23 cellular contexts compared by ENCODE assay signal in the genomic region with DNA sequence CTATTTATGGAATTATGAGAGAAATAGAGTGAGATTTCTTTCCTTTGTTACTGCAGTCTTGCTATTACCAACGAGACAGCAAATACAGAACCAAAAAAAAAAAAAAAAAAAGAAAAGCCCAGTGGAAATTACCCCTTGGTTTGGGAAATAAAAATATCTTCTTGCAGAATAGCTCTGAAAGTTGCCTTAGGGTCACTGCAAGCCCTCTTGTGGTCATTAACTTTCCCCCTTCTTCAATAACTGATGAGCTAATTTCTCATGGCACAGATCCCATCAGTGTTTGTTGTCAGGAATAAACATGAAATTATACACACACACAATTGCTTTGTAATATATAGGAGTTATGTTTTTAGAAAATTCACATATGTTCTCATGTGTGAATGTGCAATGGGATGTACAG.
DNase-seq lines count a peak whose midpoint lies in the region; ATAC-seq, FAIRE-seq and TF ChIP-seq lines count a peak whose summit lies in the region.
"Had no signal": no experiment of that assay in that cellular context is flagged by ENCODE, and none has a peak within 500 bp of the region (broad histone marks: within the 10 kb centered on the region; RNA-seq: fewer than 3 reads in every experiment).

No MANE protein-coding gene starts in this region.

- H3K36me3 Mint-ChIP-seq in type B pancreatic cell, result no peaks in the 10 kb centered on the region
- no peaks in the 10 kb centered on the region for H3K36me3 Mint-ChIP-seq in effector memory CD8-positive, alpha-beta T cell (ENCODE audit: insufficient read depth)
- H3K36me3 Mint-ChIP-seq: CD4-positive, CD25-positive, alpha-beta regulatory T cell; CD8-positive, alpha-beta T cell had no signal

- no peak overlapping the region for H2AFZ ChIP-seq in GM12878 (ENCODE audit: control insufficient read depth, low read depth, low read length)
- H2AFZ ChIP-seq: GM23338 had no signal

- no peaks in the 10 kb centered on the region for H3K36me3 ChIP-seq in GM12878 (ENCODE audit: control insufficient read depth in 2 of 2, insufficient read depth in 2 of 2, low read length in 1 of 2)
- H3K36me3 ChIP-seq in prostate gland, result no peaks in the 10 kb centered on the region
- H3K36me3 ChIP-seq: BE2C, HAP-1 had no signal

- RAD21 ChIA-PET in GM12878 (lab: Charles Lee; ENCODE audit: unreplicated experiment), result interaction anchor here (0.6 to 0.7 kb wide), 4 partner anchors 14 to 617 kb away, joined by 3 to 4 read pairs (median 3); no protein-coding TSS in a partner anchor

- no peak for FAIRE-seq in GM12878 (lab: Jason Lieb, UNC)
- FAIRE-seq: A549 had no signal

- H3K79me2 ChIP-seq in GM12878 (ENCODE audit: control insufficient read depth, insufficient read depth, low read length), result no peaks in the 10 kb centered on the region

- TF ChIP-seq POLR2A in GM12878 (IDR thresholded peaks at IDR 0.05; ENCODE audit: low read depth, low read length), result no peak
- TF ChIP-seq POLR2A in prostate gland (IDR thresholded peaks at IDR 0.05), result no peak

- peaks cover 10% of the 10 kb centered on the region for H3K4me1 Mint-ChIP-seq in type B pancreatic cell (ENCODE audit: unreplicated experiment)
- no peaks in the 10 kb centered on the region for H3K4me1 Mint-ChIP-seq in effector memory CD8-positive, alpha-beta T cell (ENCODE audit: low read depth in 2 of 2)
- H3K4me1 Mint-ChIP-seq: CD4-positive, CD25-positive, alpha-beta regulatory T cell had no signal

- no peak overlapping the region for H3K27ac ChIP-seq in C4-2B
- no peak overlapping the region for H3K27ac ChIP-seq in GM12878 (ENCODE audit: control insufficient read depth, insufficient read depth)
- no peak overlapping the region for H3K27ac ChIP-seq in prostate gland
- H3K27ac ChIP-seq: A549 had no signal

- intact Hi-C loops in GM12878 (cut with micrococcal nuclease; ENCODE audit: unreplicated experiment) (no loop called here), prostate gland (cut with DNase I) (no loop called here)

- H3K4me3 ChIP-seq in GM12878, result no peak overlapping the region
- H3K4me3 ChIP-seq in prostate gland, result no peak overlapping the region
- H3K4me3 ChIP-seq: A549, GM23338, HAP-1 had no signal

- DNase-seq in GM12878 (ENCODE audit: low read depth, low spot score) (no peak), type B pancreatic cell (ENCODE audit: extremely low spot score, unreplicated experiment) (no peak), prostate gland (ENCODE audit: low spot score) (no peak), LoVo (ENCODE audit: low spot score) (no peak)
- DNase-seq in effector memory CD8-positive, alpha-beta T cell, result no peak
- DNase-seq: 8988T; ACHN; AML-193; BE2C; C1 segment of cervical spinal cord; Calu3; CD4-positive, CD25-positive, alpha-beta regulatory T cell; CD8-positive, alpha-beta T cell; COR-L47; DMS53; DMS79 treated with DMSO at 0.1 percent for 48 hours; GF-D8; HFFc6 had no signal

- no peak overlapping the region for H3K4me2 ChIP-seq in GM12878 (ENCODE audit: control insufficient read depth, insufficient read depth)
- H3K4me2 ChIP-seq: A549, GM23338 had no signal

- H3K4me3 Mint-ChIP-seq in type B pancreatic cell, result no peak overlapping the region
- H3K4me3 Mint-ChIP-seq in effector memory CD8-positive, alpha-beta T cell, result no peak overlapping the region
- H3K4me3 Mint-ChIP-seq: CD4-positive, CD25-positive, alpha-beta regulatory T cell; CD8-positive, alpha-beta T cell; GM23338; HFFc6 had no signal

- H3K27me3 ChIP-seq in GM12878 (replicated peaks in 1 of 2; ENCODE audit: control insufficient read depth in 2 of 2, insufficient read depth in 2 of 2, low read length in 1 of 2), result no peaks in the 10 kb centered on the region
- no peaks in the 10 kb centered on the region for H3K27me3 ChIP-seq in prostate gland (replicated peaks; ENCODE audit: insufficient read depth)
- H3K27me3 ChIP-seq: BE2C had no signal

- H3K9ac ChIP-seq in GM12878 (ENCODE audit: control insufficient read depth, insufficient read depth, low read length), result no peak overlapping the region

- no peak for TF ChIP-seq RAD21 in GM12878 (IDR thresholded peaks at IDR 0.05; ENCODE audit: insufficient read depth, low read depth, low read length)

- H3K9me3 ChIP-seq in GM12878 (replicated peaks; ENCODE audit: control insufficient read depth, insufficient read depth, low read length) (no peaks in the 10 kb centered on the region), prostate gland (no peaks in the 10 kb centered on the region)
- H3K9me3 ChIP-seq: A549, BE2C, HAP-1 had no signal

- POLR2A ChIA-PET in GM12878 (lab: Charles Lee), result interaction anchor here (0.5 to 0.7 kb wide), 3 partner anchors 23 to 156 kb away, joined by 3 to 6 read pairs (median 5); no protein-coding TSS in a partner anchor

- peaks cover 2% of the 10 kb centered on the region for H3K27me3 Mint-ChIP-seq in type B pancreatic cell
- no peaks in the 10 kb centered on the region for H3K27me3 Mint-ChIP-seq in effector memory CD8-positive, alpha-beta T cell
- H3K27me3 Mint-ChIP-seq: CD4-positive, CD25-positive, alpha-beta regulatory T cell had no signal

- TF ChIP-seq EP300 in GM12878 (IDR thresholded peaks at IDR 0.05; ENCODE audit: borderline replicate concordance in 1 of 2, control insufficient read depth in 1 of 2, low read depth in 2 of 2, low read length in 2 of 2), result no peak

- SMC1A ChIA-PET in GM12878 (lab: Charles Lee; ENCODE audit: uncharacterized antibody, unreplicated experiment), result interaction anchor here (0.6 to 1.9 kb wide), 13 partner anchors 10 to 323 kb away, joined by 3 to 7 read pairs (median 4); no protein-coding TSS in a partner anchor

- TF ChIP-seq CTCF in C4-2B (conservative IDR thresholded peaks at IDR 0.05) (peak; percentile 6; the same call in 1 of the 2 replicates), GM12878 (IDR thresholded peaks at IDR 0.05 in 2 of 3, conservative IDR thresholded peaks at IDR 0.05 in 1 of 3; ENCODE audit: control insufficient read depth in 2 of 3, extremely low read depth in 1 of 3, insufficient read depth in 1 of 3, low read depth in 3 of 3, low read length in 3 of 3) (no peak), type B pancreatic cell (conservative IDR thresholded peaks at IDR 0.05) (peak; percentile 30), prostate gland (IDR thresholded peaks at IDR 0.05) (no peak)

- no peaks in the 10 kb centered on the region for H4K20me1 ChIP-seq in GM12878 (ENCODE audit: control insufficient read depth, insufficient read depth)

- no peaks in the 10 kb centered on the region for H3K9me3 Mint-ChIP-seq in type B pancreatic cell
- H3K9me3 Mint-ChIP-seq in effector memory CD8-positive, alpha-beta T cell, result peaks cover 7 to 8% of the 10 kb centered on the region in 2 donors
- H3K9me3 Mint-ChIP-seq: GM23338 had no signal

- in situ Hi-C loops in GM12878 (cut with MboI), result no loop called here

- no TSS peak for BruUV-seq in GM12878 (replicated peaks; lab: Mats Ljungman, UMichigan)

- ATAC-seq in GM18907 (IDR thresholded peaks at IDR 0.05; ENCODE audit: unreplicated experiment) (peak; percentile 42), GM12878 (peak; percentile 54)
- ATAC-seq in effector memory CD8-positive, alpha-beta T cell (replicated peaks), result no peak
- ATAC-seq: A549; CD8-positive, alpha-beta T cell; GM23338 had no signal

- H3K4me1 ChIP-seq in GM12878 (ENCODE audit: control insufficient read depth, insufficient read depth, low read length) (no peaks in the 10 kb centered on the region), prostate gland (replicated peaks) (no peaks in the 10 kb centered on the region)
- H3K4me1 ChIP-seq: A549, BE2C had no signal

- H3K27ac Mint-ChIP-seq in type B pancreatic cell, result no peak overlapping the region
- H3K27ac Mint-ChIP-seq in effector memory CD8-positive, alpha-beta T cell, result no peak overlapping the region
- H3K27ac Mint-ChIP-seq: CD4-positive, CD25-positive, alpha-beta regulatory T cell; CD8-positive, alpha-beta T cell; GM23338; HFFc6 had no signal

- CTCF ChIA-PET in GM12878 (lab: Yijun Ruan, JAX), result interaction anchor here (0.9 to 1.2 kb wide), 4 partner anchors 9 to 117 kb away, joined by 3 to 6 read pairs (median 4); no protein-coding TSS in a partner anchor

- WGBS in GM12878 (ENCODE audit: insufficient coverage, insufficient replicate concordance, low lambda C conversion rate, missing lambda C conversion rate), result 0% methylated on average over 1 of the region's 1 CpG
- 48% methylated on average over 1 of the region's 1 CpG for WGBS in prostate gland

TF ChIP-seq in GM12878, 131 proteins besides CTCF, POLR2A, EP300 and RAD21:
- TF ChIP-seq NR2F1 (conservative IDR thresholded peaks at IDR 0.05) (peak; percentile 77), ZNF384 (IDR thresholded peaks at IDR 0.05; ENCODE audit: borderline replicate concordance, low read depth, low read length) (peak; percentile 45; the same call in 1 of the 2 replicates)
- TF ChIP-seq, protein P1, sequence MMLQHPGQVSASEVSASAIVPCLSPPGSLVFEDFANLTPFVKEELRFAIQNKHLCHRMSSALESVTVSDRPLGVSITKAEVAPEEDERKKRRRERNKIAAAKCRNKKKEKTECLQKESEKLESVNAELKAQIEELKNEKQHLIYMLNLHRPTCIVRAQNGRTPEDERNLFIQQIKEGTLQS (IDR thresholded peaks at IDR 0.05; ENCODE audit: borderline replicate concordance, extremely low read depth, low read depth, low read length), result no peak

Comparison
In these comparisons a context has a peak if more than half of its experiments do, and no peak if none do; other contexts are left out.
1. CTCF ChIP-seq: peak in C4-2B (single experiment) and type B pancreatic cell (single experiment); none in GM12878 (0 of 3) and prostate gland (0 of 4).